In the genomic region with DNA sequence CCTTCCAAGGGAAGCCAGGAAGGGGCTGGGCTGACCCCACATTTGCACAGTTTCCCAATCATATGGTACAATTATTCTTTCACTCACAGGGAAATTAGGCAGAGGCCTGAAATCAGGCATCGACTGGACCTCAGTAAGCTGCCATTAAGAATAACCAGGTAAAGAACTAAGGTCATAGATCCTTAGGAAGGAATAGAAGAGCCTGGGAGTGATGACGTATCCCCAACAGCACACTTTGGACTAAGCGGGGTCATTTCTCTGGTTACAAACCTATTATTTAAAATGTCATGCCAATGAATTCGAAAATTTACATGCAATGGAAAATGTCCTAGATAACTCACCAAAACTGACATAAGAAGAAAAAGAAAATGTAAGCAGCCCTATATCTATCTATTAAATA, we compare ENCODE assay signal across 22 cellular contexts.
DNase-seq lines count a peak whose midpoint lies in the region; ATAC-seq, FAIRE-seq and TF ChIP-seq lines count a peak whose summit lies in the region.
"Had no signal": no experiment of that assay in that cellular context is flagged by ENCODE, and none has a peak within 500 bp of the region (broad histone marks: within the 10 kb centered on the region; RNA-seq: fewer than 3 reads in every experiment).

No MANE protein-coding gene starts in this region.

- H3K9me3 ChIP-seq in HepG2 (ENCODE audit: low read length), result no peaks in the 10 kb centered on the region
- no peaks in the 10 kb centered on the region for H3K9me3 ChIP-seq in right lobe of liver
- peaks cover 0 to 22% (median 18%) of the 10 kb centered on the region in 8 donors for H3K9me3 ChIP-seq in spleen
- H3K9me3 ChIP-seq: A549, BE2C had no signal

- no peaks in the 10 kb centered on the region for H3K79me2 ChIP-seq in HepG2 (ENCODE audit: insufficient read depth, low read length)

- WGBS in HepG2 (ENCODE audit: low lambda C conversion rate), result 1% methylated on average over 4 of the region's 4 CpGs
- 44% methylated on average over 4 of the region's 4 CpGs for WGBS in right lobe of liver (ENCODE audit: insufficient coverage, low coverage, low lambda C conversion rate, missing lambda C conversion rate)
- WGBS in spleen, 5 donors, result 74 to 86% (median 77%) methylated on average over 4 of the region's 4 CpGs

- CTCF ChIA-PET in HepG2 (lab: Yijun Ruan, JAX; ENCODE audit: low intra/inter-chr PET ratio, low total read pairs), result no interaction called here

- DNase-seq in HepG2 (ENCODE audit: low spot score) (no peak), right lobe of liver (no peak), OCI-M1 (lab: John Stamatoyannopoulos, UW) (peak; percentile 1), spleen (peak; percentile 6), AG08395 (ENCODE audit: low spot score) (no peak), NCI-H1048 (lab: John Stamatoyannopoulos, UW) (no peak)
- DNase-seq: BE2C; C1 segment of cervical spinal cord; CD4-positive, alpha-beta memory T cell; CD4-positive, CD25-positive, alpha-beta regulatory T cell; CD8-positive, alpha-beta memory T cell; COR-L47; DMS 273 treated with DMSO at 0.1 percent for 48 hours; DMS153; DMS79 treated with DMSO at 0.1 percent for 48 hours; GF-D8 had no signal

- H3K4me3 ChIP-seq in HepG2 (replicated peaks in 1 of 3; ENCODE audit: insufficient read depth in 1 of 3, low read depth in 2 of 3, low read length in 3 of 3) (no peak overlapping the region), right lobe of liver (no peak overlapping the region), spleen (no peak overlapping the region)
- H3K4me3 ChIP-seq: A549, BLaER1 had no signal

- no peaks in the 10 kb centered on the region for H3K36me3 ChIP-seq in HepG2 (replicated peaks in 1 of 2; ENCODE audit: control insufficient read depth in 1 of 2, insufficient read depth in 2 of 2, low read length in 2 of 2)
- no peaks in the 10 kb centered on the region for H3K36me3 ChIP-seq in right lobe of liver
- H3K36me3 ChIP-seq in spleen, result no peaks in the 10 kb centered on the region
- H3K36me3 ChIP-seq: BE2C, BLaER1 had no signal

- 0 out of 2 replicates have a peak, but pooled peaks cover 4% of the 10 kb centered on the region for H4K20me1 ChIP-seq in HepG2 (ENCODE audit: insufficient read depth, low read length)
- H4K20me1 ChIP-seq: BLaER1 had no signal

- TF ChIP-seq EP300 in HepG2 (IDR thresholded peaks at IDR 0.05; ENCODE audit: low read depth in 2 of 2, low read length in 2 of 2), result no peak
- TF ChIP-seq EP300 in HepG2 (CRISPR knock-in tag; IDR thresholded peaks at IDR 0.05; ENCODE audit: borderline replicate concordance), result no peak

- intact Hi-C loops in HepG2 (cut with micrococcal nuclease; ENCODE audit: unreplicated experiment) (no loop called here), right lobe of liver (cut with DNase I) (no loop called here), spleen (cut with DNase I; ENCODE audit: low total_unique reads) (no loop called here)

- H3K27me3 ChIP-seq in HepG2 (ENCODE audit: control insufficient read depth in 1 of 2, insufficient read depth in 2 of 2, low read length in 2 of 2) (peaks cover 4 to 44% of the 10 kb centered on the region in 2 experiments; a peak in 3 of 5 replicates), right lobe of liver (no peaks in the 10 kb centered on the region), spleen (replicated peaks in 1 of 7) (peaks cover 2 to 73% (median 26%) of the 10 kb centered on the region in 7 donors)

- no peak for TF ChIP-seq RAD21 in HepG2 (CRISPR knock-in tag; IDR thresholded peaks at IDR 0.05)

- ATAC-seq in HepG2, result no peak
- no peak for ATAC-seq in right lobe of liver
- ATAC-seq: A549 had no signal

- POLR2A ChIA-PET in HepG2 (lab: Yijun Ruan, JAX), result no interaction called here

- TF ChIP-seq POLR2A in HepG2 (IDR thresholded peaks at IDR 0.05; ENCODE audit: insufficient read depth in 1 of 2, low read depth in 2 of 2, low read length in 2 of 2) (no peak), right lobe of liver (IDR thresholded peaks at IDR 0.05) (no peak), spleen (IDR thresholded peaks at IDR 0.05) (no peak)

- H3K27ac ChIP-seq in HepG2 (ENCODE audit: extremely low read length, insufficient read depth, low read length), result no peak overlapping the region
- no peak overlapping the region for H3K27ac ChIP-seq in right lobe of liver
- no peak overlapping the region for H3K27ac ChIP-seq in spleen
- H3K27ac ChIP-seq: 22Rv1, A549, BLaER1 had no signal

- no peak for FAIRE-seq in HepG2 (lab: Jason Lieb, UNC)
- FAIRE-seq: A549, G401.6, GM12891, GM18507 had no signal

- no peak for TF ChIP-seq CTCF in HepG2 (CRISPR knock-in tag; IDR thresholded peaks at IDR 0.05)
- no peak for TF ChIP-seq CTCF in right lobe of liver (IDR thresholded peaks at IDR 0.05)
- no peak for TF ChIP-seq CTCF in spleen (IDR thresholded peaks at IDR 0.05 in 8 of 11, conservative IDR thresholded peaks at IDR 0.05 in 3 of 11)

- no TSS peak for BruUV-seq in HepG2 (replicated peaks; lab: Mats Ljungman, UMichigan)

- in situ Hi-C loops in HepG2 (cut with HindIII; ENCODE audit: extremely low pct_ligation_motif_present, low pct_unique_long_range_greater_than_20kb), result no loop called here

- H3K9ac ChIP-seq in HepG2 (ENCODE audit: insufficient read depth, low read depth, low read length), result no peak overlapping the region
- H3K9ac ChIP-seq: BLaER1 had no signal

- H3K4me1 ChIP-seq in HepG2 (ENCODE audit: insufficient read depth, low read length) (no peaks in the 10 kb centered on the region), right lobe of liver (no peaks in the 10 kb centered on the region), spleen (no peaks in the 10 kb centered on the region)
- H3K4me1 ChIP-seq: A549, BE2C had no signal

- H3K4me2 ChIP-seq in HepG2 (ENCODE audit: low read depth, low read length), result no peak overlapping the region
- H3K4me2 ChIP-seq: A549, BLaER1 had no signal

- no peak overlapping the region for H2AFZ ChIP-seq in HepG2 (ENCODE audit: low read length)

TF ChIP-seq in HepG2, 621 proteins besides CTCF, POLR2A, EP300 and RAD21:
- TF ChIP-seq CREB1 (IDR thresholded peaks at IDR 0.05) (peak; percentile 57; the same call in 1 of the 2 replicates), CREB1 (CRISPR knock-in tag; IDR thresholded peaks at IDR 0.05) (no peak), NR2F6 (IDR thresholded peaks at IDR 0.05) (no peak), NR2F6 (CRISPR knock-in tag; IDR thresholded peaks at IDR 0.05) (no peak)

Comparison
In these comparisons a context has a peak if more than half of its experiments do, and no peak if none do; other contexts are left out.
1. DNase-seq: peak in OCI-M1 (single experiment) and spleen (single experiment); none in HepG2 (single experiment), right lobe of liver (0 of 3), AG08395 (single experiment) and NCI-H1048 (single experiment).